Comparison of ENCODE assay signal across 25 cellular contexts in genomic region chr3:23501201-23501824, GRCh38.
DNase-seq lines count a peak whose midpoint lies in the region; ATAC-seq and TF ChIP-seq lines count a peak whose summit lies in the region.
"Had no signal": no experiment of that assay in that cellular context is flagged by ENCODE, and none has a peak within 500 bp of the region (broad histone marks: within the 10 kb centered on the region; RNA-seq: fewer than 3 reads in every experiment).

No MANE protein-coding gene starts in this region.

- BruUV-seq in mammary epithelial cell (replicated peaks; lab: Mats Ljungman, UMichigan), result no TSS peak

- in situ Hi-C loops in mammary epithelial cell (cut with MboI; ENCODE audit: low sequenced_read_pairs in 2 of 2), result no loop called here

- H3K36me3 ChIP-seq in mammary epithelial cell (ENCODE audit: insufficient read depth, low read length) (no peaks in the 10 kb centered on the region), left ventricle myocardium inferior (no peaks in the 10 kb centered on the region), skeletal muscle tissue (ENCODE audit: control insufficient read depth in 3 of 3, insufficient read depth in 3 of 3, low read length in 3 of 3) (no peaks in the 10 kb centered on the region)

- H3K9ac ChIP-seq in mammary epithelial cell (ENCODE audit: insufficient read depth, low read length) (no peak overlapping the region), skeletal muscle tissue (ENCODE audit: low read depth in 1 of 3, low read length in 3 of 3) (peak overlapping the region in 2 of 3 donors; percentile 46 to 61)

- intact Hi-C loops in mammary epithelial cell (cut with micrococcal nuclease), result no loop called here
- intact Hi-C loops in left ventricle myocardium inferior (cut with micrococcal nuclease), result no loop called here

- peak overlapping the region; percentile 22 for H3K4me2 ChIP-seq in mammary epithelial cell (ENCODE audit: insufficient read depth, low read depth, low read length)

- DNase-seq in HT1080 (ENCODE audit: low read depth), result peak; percentile 19
- peak; percentile 58 for DNase-seq in mammary epithelial cell
- no peak for DNase-seq in left ventricle myocardium inferior
- no peak for DNase-seq in SK-N-DZ (ENCODE audit: low spot score)
- DNase-seq in stimulated activated CD4-positive, alpha-beta T cell treated with anti-CD3 and anti-CD28 coated beads, Interleukin-15, amount 100 ng/mL, for 24 hours, result no peak
- DNase-seq: activated CD4-positive, alpha-beta T cell treated with anti-CD3 and anti-CD28 coated beads for 48 hours; activated CD8-positive, alpha-beta memory T cell treated with anti-CD3 and anti-CD28 coated beads, Interleukin-2, amount 50 U/mL, for 4 hours; AML-193; body of pancreas; dermis blood vessel endothelial cell; foreskin melanocyte; kidney; mesenchymal stem cell; naive thymus-derived CD8-positive, alpha-beta T cell; NCI-H1436 treated with DMSO at 0.1 percent for 48 hours; NCI-H69; posterior cingulate gyrus; SIG-M5; small intestine; stimulated activated CD4-positive, alpha-beta T cell treated with anti-CD3 and anti-CD28 coated beads, Interleukin-2, amount 100 ng/mL, for 48 hours; T-helper 1 cell; trophoblast cell had no signal

- no peaks in the 10 kb centered on the region for H4K20me1 ChIP-seq in mammary epithelial cell (ENCODE audit: insufficient read depth, low read length)

- no peaks in the 10 kb centered on the region for H3K27me3 ChIP-seq in mammary epithelial cell (ENCODE audit: insufficient read depth, low read length)
- H3K27me3 ChIP-seq in left ventricle myocardium inferior (ENCODE audit: low read depth), result no peaks in the 10 kb centered on the region
- H3K27me3 ChIP-seq in skeletal muscle tissue (ENCODE audit: control insufficient read depth in 3 of 3, insufficient read depth in 3 of 3, low read length in 3 of 3), result no peaks in the 10 kb centered on the region
- H3K27me3 ChIP-seq: body of pancreas had no signal

- peaks cover 9% of the 10 kb centered on the region for H3K79me2 ChIP-seq in mammary epithelial cell (ENCODE audit: insufficient read depth, low read length)

- H3K4me3 ChIP-seq in mammary epithelial cell (replicated peaks in 1 of 3; ENCODE audit: insufficient read depth in 1 of 3, low read depth in 2 of 3, low read length in 3 of 3), result no peak overlapping the region
- no peak overlapping the region for H3K4me3 ChIP-seq in left ventricle myocardium inferior
- peak overlapping the region; percentile 1 to 52 (median 11) for H3K4me3 ChIP-seq in skeletal muscle tissue (ENCODE audit: low read length in 3 of 3)
- H3K4me3 ChIP-seq: body of pancreas had no signal

- WGBS in mammary epithelial cell (ENCODE audit: low coverage, missing lambda C conversion rate), result 43% methylated on average over 4 of the region's 4 CpGs

- H3K4me1 ChIP-seq in mammary epithelial cell (ENCODE audit: insufficient read depth, low read length) (peaks cover 9% of the 10 kb centered on the region), left ventricle myocardium inferior (peaks cover 21% of the 10 kb centered on the region), skeletal muscle tissue (ENCODE audit: control insufficient read depth in 3 of 3, insufficient read depth in 3 of 3, low read length in 3 of 3) (peaks cover 4 to 18% (median 6%) of the 10 kb centered on the region in 3 donors)
- H3K4me1 ChIP-seq: body of pancreas had no signal

- CTCF ChIA-PET in mammary epithelial cell (lab: Charles Lee; ENCODE audit: low non-redundant PET), result no interaction called here

- no peak overlapping the region for H2AFZ ChIP-seq in mammary epithelial cell (ENCODE audit: low read depth, low read length)

- no peaks in the 10 kb centered on the region for H3K9me3 ChIP-seq in mammary epithelial cell (replicated peaks; ENCODE audit: insufficient read depth, low read length)
- no peaks in the 10 kb centered on the region for H3K9me3 ChIP-seq in left ventricle myocardium inferior (replicated peaks)
- no peaks in the 10 kb centered on the region for H3K9me3 ChIP-seq in skeletal muscle tissue (ENCODE audit: control insufficient read depth in 3 of 3, low read length in 3 of 3)
- H3K9me3 ChIP-seq: body of pancreas had no signal

- ATAC-seq in GM19395 (IDR thresholded peaks at IDR 0.05; ENCODE audit: unreplicated experiment), result no peak
- ATAC-seq: body of pancreas; HepG2; naive thymus-derived CD8-positive, alpha-beta T cell had no signal

- dilution Hi-C loops in mammary epithelial cell (cut with HindIII; ENCODE audit: low sequenced_read_pairs), result no loop called here

- H3K27ac ChIP-seq in mammary epithelial cell (ENCODE audit: insufficient read depth, low read depth, low read length), result no peak overlapping the region
- peak overlapping the region; percentile 55 for H3K27ac ChIP-seq in left ventricle myocardium inferior (replicated peaks)
- H3K27ac ChIP-seq in skeletal muscle tissue (ENCODE audit: low read depth, low read length), result peak overlapping the region; percentile 85
- H3K27ac ChIP-seq: body of pancreas had no signal

- TF ChIP-seq CTCF in mammary epithelial cell (conservative IDR thresholded peaks at IDR 0.05 in 1 of 2, IDR thresholded peaks at IDR 0.05 in 1 of 2; ENCODE audit: extremely low read depth in 1 of 2, insufficient read depth in 1 of 2, low read depth in 1 of 2, low read length in 2 of 2) (no peak), left ventricle myocardium inferior (IDR thresholded peaks at IDR 0.05; ENCODE audit: borderline replicate concordance) (no peak)

Comparison
In these comparisons a context has a peak if more than half of its experiments do, and no peak if none do; other contexts are left out.
1. DNase-seq: peak in HT1080 (single experiment) and mammary epithelial cell (single experiment); none in left ventricle myocardium inferior (single experiment), SK-N-DZ (single experiment) and stimulated activated CD4-positive, alpha-beta T cell treated with anti-CD3 and anti-CD28 coated beads, Interleukin-15, amount 100 ng/mL, for 24 hours (single experiment).
2. H3K4me3 ChIP-seq: peak in skeletal muscle tissue (3 of 3); none in mammary epithelial cell (0 of 3) and left ventricle myocardium inferior (single experiment).